36 cellular contexts compared by ENCODE assay signal in genomic region chr20:9154464-9155024, GRCh38.
"Had no signal": no experiment of that assay in that cellular context is flagged by ENCODE, and none has a peak within 500 bp of the region (broad histone marks: within the 10 kb centered on the region; RNA-seq: fewer than 3 reads in every experiment).

No MANE protein-coding gene starts in this region.

- H3K36me3 ChIP-seq: MG63 had no signal

- H3K4me3 ChIP-seq: MG63 had no signal

- DNase-seq: Karpas-422, Kasumi-1, MG63, MM.1S, MV-4-11, NCI-H1048, NCI-H1092, NCI-H1092 treated with DMSO at 0.1 percent for 48 hours, NCI-H1105, NCI-H1105 treated with DMSO at 0.1 percent for 48 hours, NCI-H1417, NCI-H1417 treated with DMSO at 0.1 percent for 48 hours, NCI-H1436, NCI-H1436 treated with DMSO at 0.1 percent for 48 hours, NCI-H146, NCI-H1694, NCI-H1694 treated with DMSO at 0.1 percent for 48 hours, NCI-H187, NCI-H187 treated with DMSO at 0.1 percent for 48 hours, NCI-H1930, NCI-H2029, NCI-H2029 treated with DMSO at 0.1 percent for 48 hours, NCI-H2081, NCI-H2081 treated with DMSO at 0.1 percent for 48 hours, NCI-H2107, NCI-H2171, NCI-H2171 treated with DMSO at 0.1 percent for 48 hours, NCI-H2227 treated with DMSO at 0.1 percent for 48 hours, NCI-H226, NCI-H345, NCI-H446, NCI-H446 treated with DMSO at 0.1 percent for 48 hours, NCI-H510A, NCI-H510A treated with DMSO at 0.1 percent for 48 hours, NCI-H524, NCI-H524 treated with DMSO at 0.1 percent for 48 hours had no signal
